Comparison of ENCODE assay signal across 5 cellular contexts in the genomic region with DNA sequence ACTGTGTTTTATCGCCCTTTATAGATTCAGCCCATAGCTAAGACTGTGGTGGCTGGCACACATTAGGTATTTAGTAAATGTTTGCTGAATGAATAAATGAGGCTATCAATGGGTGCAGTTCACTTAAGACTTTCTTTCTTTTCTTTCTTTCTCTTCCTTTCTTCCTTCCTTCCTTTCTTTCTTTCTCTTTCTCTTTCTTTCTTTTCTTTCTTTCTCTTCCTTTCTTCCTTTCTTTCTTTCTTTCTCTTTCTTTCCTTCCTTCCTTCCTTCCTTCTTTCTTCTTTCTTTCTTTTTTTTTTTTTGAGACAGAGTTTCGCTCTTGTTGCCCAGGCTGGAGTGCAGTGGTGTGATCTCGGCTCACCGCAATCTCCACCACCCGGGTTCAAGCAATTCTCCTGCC. TPM values are rescaled to one million over a fixed set of nuclear protein-coding genes. Genes with fewer than 3 reads are reported as not detected.
"Had no signal": no experiment of that assay in that cellular context is flagged by ENCODE, and none has a peak within 500 bp of the region (broad histone marks: within the 10 kb centered on the region; RNA-seq: fewer than 3 reads in every experiment).

No MANE protein-coding gene starts in this region.

RNA-seq across cellular contexts. Expression of gene CACNG2, which starts 48.0 kb away (rescaled TPM):
- total RNA-seq: HepG2, HT-29, HT1080, IMR-90 had no signal
- polyA plus RNA-seq: HepG2, IgD-negative memory B cell, IMR-90 had no signal
